2 cellular contexts compared by ENCODE assay signal in the genomic region with DNA sequence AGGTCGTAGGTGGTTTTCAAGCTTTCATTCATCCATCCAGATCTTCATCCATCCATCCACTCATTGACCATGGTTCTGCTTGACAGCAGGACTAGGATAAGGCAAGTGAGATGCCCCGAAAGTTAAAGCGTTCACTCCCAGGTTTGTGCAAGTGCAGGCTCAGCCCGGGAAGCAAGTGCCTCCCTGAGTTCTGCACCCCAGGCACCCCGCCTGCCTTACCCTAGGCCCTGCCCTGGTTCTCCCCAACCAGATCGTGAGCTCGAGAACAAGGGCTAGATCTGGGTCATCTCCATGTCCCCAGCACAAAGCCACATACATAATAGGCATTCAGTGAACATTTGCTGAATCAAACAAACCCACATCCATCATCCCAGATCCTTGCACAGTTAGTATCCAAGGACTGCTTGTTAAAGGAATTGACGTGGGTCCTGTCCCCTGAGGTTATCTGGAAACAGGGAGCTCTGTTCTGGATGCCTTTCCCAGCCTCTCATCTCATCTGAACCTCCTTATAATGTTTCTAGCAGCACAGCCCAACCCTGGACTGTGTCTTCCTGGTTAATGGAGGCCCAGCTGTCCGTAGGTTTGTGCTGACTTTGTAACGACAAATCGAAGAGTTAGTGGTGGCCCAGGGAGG.
TF ChIP-seq lines count a peak whose summit lies in the region.

No MANE protein-coding gene starts in this region.

TF ChIP-seq in liver, 16 proteins besides CTCF, POLR2A, EP300 and RAD21 (continued from another document):
- TF ChIP-seq, protein P1, sequence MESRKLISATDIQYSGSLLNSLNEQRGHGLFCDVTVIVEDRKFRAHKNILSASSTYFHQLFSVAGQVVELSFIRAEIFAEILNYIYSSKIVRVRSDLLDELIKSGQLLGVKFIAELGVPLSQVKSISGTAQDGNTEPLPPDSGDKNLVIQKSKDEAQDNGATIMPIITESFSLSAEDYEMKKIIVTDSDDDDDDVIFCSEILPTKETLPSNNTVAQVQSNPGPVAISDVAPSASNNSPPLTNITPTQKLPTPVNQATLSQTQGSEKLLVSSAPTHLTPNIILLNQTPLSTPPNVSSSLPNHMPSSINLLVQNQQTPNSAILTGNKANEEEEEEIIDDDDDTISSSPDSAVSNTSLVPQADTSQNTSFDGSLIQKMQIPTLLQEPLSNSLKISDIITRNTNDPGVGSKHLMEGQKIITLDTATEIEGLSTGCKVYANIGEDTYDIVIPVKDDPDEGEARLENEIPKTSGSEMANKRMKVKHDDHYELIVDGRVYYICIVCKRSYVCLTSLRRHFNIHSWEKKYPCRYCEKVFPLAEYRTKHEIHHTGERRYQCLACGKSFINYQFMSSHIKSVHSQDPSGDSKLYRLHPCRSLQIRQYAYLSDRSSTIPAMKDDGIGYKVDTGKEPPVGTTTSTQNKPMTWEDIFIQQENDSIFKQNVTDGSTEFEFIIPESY (IDR thresholded peaks at IDR 0.05), result no peak
- no peak for TF ChIP-seq FOXA1 (IDR thresholded peaks at IDR 0.05)
- TF ChIP-seq, protein P2, sequence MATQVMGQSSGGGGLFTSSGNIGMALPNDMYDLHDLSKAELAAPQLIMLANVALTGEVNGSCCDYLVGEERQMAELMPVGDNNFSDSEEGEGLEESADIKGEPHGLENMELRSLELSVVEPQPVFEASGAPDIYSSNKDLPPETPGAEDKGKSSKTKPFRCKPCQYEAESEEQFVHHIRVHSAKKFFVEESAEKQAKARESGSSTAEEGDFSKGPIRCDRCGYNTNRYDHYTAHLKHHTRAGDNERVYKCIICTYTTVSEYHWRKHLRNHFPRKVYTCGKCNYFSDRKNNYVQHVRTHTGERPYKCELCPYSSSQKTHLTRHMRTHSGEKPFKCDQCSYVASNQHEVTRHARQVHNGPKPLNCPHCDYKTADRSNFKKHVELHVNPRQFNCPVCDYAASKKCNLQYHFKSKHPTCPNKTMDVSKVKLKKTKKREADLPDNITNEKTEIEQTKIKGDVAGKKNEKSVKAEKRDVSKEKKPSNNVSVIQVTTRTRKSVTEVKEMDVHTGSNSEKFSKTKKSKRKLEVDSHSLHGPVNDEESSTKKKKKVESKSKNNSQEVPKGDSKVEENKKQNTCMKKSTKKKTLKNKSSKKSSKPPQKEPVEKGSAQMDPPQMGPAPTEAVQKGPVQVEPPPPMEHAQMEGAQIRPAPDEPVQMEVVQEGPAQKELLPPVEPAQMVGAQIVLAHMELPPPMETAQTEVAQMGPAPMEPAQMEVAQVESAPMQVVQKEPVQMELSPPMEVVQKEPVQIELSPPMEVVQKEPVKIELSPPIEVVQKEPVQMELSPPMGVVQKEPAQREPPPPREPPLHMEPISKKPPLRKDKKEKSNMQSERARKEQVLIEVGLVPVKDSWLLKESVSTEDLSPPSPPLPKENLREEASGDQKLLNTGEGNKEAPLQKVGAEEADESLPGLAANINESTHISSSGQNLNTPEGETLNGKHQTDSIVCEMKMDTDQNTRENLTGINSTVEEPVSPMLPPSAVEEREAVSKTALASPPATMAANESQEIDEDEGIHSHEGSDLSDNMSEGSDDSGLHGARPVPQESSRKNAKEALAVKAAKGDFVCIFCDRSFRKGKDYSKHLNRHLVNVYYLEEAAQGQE (IDR thresholded peaks at IDR 0.05), result no peak
- no peak for TF ChIP-seq RXRA (IDR thresholded peaks at IDR 0.05)
- TF ChIP-seq FOXA2 (IDR thresholded peaks at IDR 0.05), result no peak
- TF ChIP-seq GABPA (IDR thresholded peaks at IDR 0.05 in 1 of 2, conservative IDR thresholded peaks at IDR 0.05 in 1 of 2), result no peak
- no peak for TF ChIP-seq JUND (IDR thresholded peaks at IDR 0.05)
- no peak for TF ChIP-seq YY1 (IDR thresholded peaks at IDR 0.05)
- TF ChIP-seq EGR1 (IDR thresholded peaks at IDR 0.05; ENCODE audit: low read depth in 2 of 2), result no peak
- TF ChIP-seq TAF1 (conservative IDR thresholded peaks at IDR 0.05), result no peak

TF ChIP-seq in HepG2, 621 proteins besides CTCF, POLR2A, EP300 and RAD21 (continued from another document):
- TF ChIP-seq ZNF432 (CRISPR knock-in tag; IDR thresholded peaks at IDR 0.05; ENCODE audit: borderline replicate concordance) (no peak), SMYD3 (CRISPR knock-in tag; IDR thresholded peaks at IDR 0.05) (no peak), ZNF550 (CRISPR knock-in tag; IDR thresholded peaks at IDR 0.05; ENCODE audit: borderline replicate concordance) (no peak), SAFB2 (CRISPR knock-in tag; IDR thresholded peaks at IDR 0.05; ENCODE audit: borderline replicate concordance, low read depth) (no peak), ZNF160 (CRISPR knock-in tag; IDR thresholded peaks at IDR 0.05) (no peak), ZNF841 (CRISPR knock-in tag; IDR thresholded peaks at IDR 0.05; ENCODE audit: borderline replicate concordance) (no peak)
